In genomic region chr13:112998506-112999280, GRCh38 we compare ENCODE assay signal across 19 cellular contexts. TPM values are rescaled to one million over a fixed set of nuclear protein-coding genes. Genes with fewer than 3 reads are reported as not detected.
DNase-seq lines count a peak whose midpoint lies in the region; ATAC-seq and TF ChIP-seq lines count a peak whose summit lies in the region.
"Had no signal": no experiment of that assay in that cellular context is flagged by ENCODE, and none has a peak within 500 bp of the region (broad histone marks: within the 10 kb centered on the region; RNA-seq: fewer than 3 reads in every experiment).

No MANE protein-coding gene starts in this region.

- peaks cover 28% of the 10 kb centered on the region for H3K4me1 Mint-ChIP-seq in endodermal cell
- no peaks in the 10 kb centered on the region for H3K4me1 Mint-ChIP-seq in activated CD8-positive, alpha-beta memory T cell treated with anti-CD3 and anti-CD28 coated beads, Interleukin-2, amount 10 ng/mL, durations not matched to agents 7 days and 5 days
- H3K4me1 Mint-ChIP-seq: CD14-positive monocyte had no signal

- H2AFZ ChIP-seq in neuronal stem cell (ENCODE audit: low read length) = no peak overlapping the region
- H2AFZ ChIP-seq: GM23338 had no signal

- H3K36me3 ChIP-seq in left ventricle myocardium inferior (no peaks in the 10 kb centered on the region), endodermal cell (ENCODE audit: control insufficient read depth, insufficient read depth, low read length) (no peaks in the 10 kb centered on the region), neuronal stem cell (replicated peaks in 1 of 2; ENCODE audit: control insufficient read depth in 2 of 2, insufficient read depth in 2 of 2, low read length in 2 of 2) (no peaks in the 10 kb centered on the region)

- peak overlapping the region; percentile 68 for H3K27ac Mint-ChIP-seq in endodermal cell
- no peak overlapping the region for H3K27ac Mint-ChIP-seq in activated CD8-positive, alpha-beta memory T cell treated with anti-CD3 and anti-CD28 coated beads, Interleukin-2, amount 10 ng/mL, durations not matched to agents 7 days and 5 days
- H3K27ac Mint-ChIP-seq: CD14-positive monocyte had no signal

- H2BK120ac ChIP-seq in neuronal stem cell (ENCODE audit: low read depth, low read length) = no peak overlapping the region

- ATAC-seq in Right ventricle myocardium inferior = no peak
- ATAC-seq in activated CD8-positive, alpha-beta memory T cell treated with anti-CD3 and anti-CD28 coated beads, Interleukin-2, amount 10 ng/mL, durations not matched to agents 7 days and 5 days = no peak
- no peak for ATAC-seq in GM18858 (IDR thresholded peaks at IDR 0.05; ENCODE audit: unreplicated experiment)
- ATAC-seq: GM12878, GM23338 had no signal

- no peak overlapping the region for H3K14ac ChIP-seq in neuronal stem cell (ENCODE audit: low read length)

- H3K27me3 ChIP-seq in left ventricle myocardium inferior (ENCODE audit: low read depth) (peaks cover 11% of the 10 kb centered on the region), endodermal cell (ENCODE audit: control insufficient read depth, insufficient read depth, low read length, poor library complexity, severe bottlenecking) (no peaks in the 10 kb centered on the region), neuronal stem cell (ENCODE audit: control insufficient read depth in 3 of 3, insufficient read depth in 3 of 3, low read depth in 1 of 3, low read length in 3 of 3) (peaks cover 0 to 2% (median 0%) of the 10 kb centered on the region in 3 experiments)

- H3K23ac ChIP-seq in neuronal stem cell (ENCODE audit: low read depth, low read length, poor library complexity) = peak overlapping the region; percentile 63

- WGBS in endodermal cell (ENCODE audit: insufficient coverage in 1 of 2, insufficient read length in 1 of 2), 2 experiments = 92 to 95% methylated on average over 17 to 24 of the region's 24 CpGs
- WGBS in neuronal stem cell (ENCODE audit: extremely low coverage in 2 of 2, insufficient read length in 2 of 2, insufficient replicate concordance in 1 of 2), 2 donors = no CpG with 5 or more reads among the region's 24 CpGs

- H3K27ac ChIP-seq in left ventricle myocardium inferior (replicated peaks) (peak overlapping the region; percentile 40), endodermal cell (ENCODE audit: low read depth, low read length) (no peak overlapping the region), neuronal stem cell (replicated peaks; ENCODE audit: low read length) (no peak overlapping the region)

- H2BK12ac ChIP-seq in neuronal stem cell (ENCODE audit: low read length) = peak overlapping the region; percentile 64

- H3K4ac ChIP-seq in neuronal stem cell (ENCODE audit: low read length) = no peak overlapping the region

- H3K27me3 Mint-ChIP-seq in endodermal cell (ENCODE audit: insufficient read depth) = no peaks in the 10 kb centered on the region
- H3K27me3 Mint-ChIP-seq in activated CD8-positive, alpha-beta memory T cell treated with anti-CD3 and anti-CD28 coated beads, Interleukin-2, amount 10 ng/mL, durations not matched to agents 7 days and 5 days = peaks cover 11% of the 10 kb centered on the region

- intact Hi-C loops in left ventricle myocardium inferior (cut with micrococcal nuclease) (no loop called here), Right ventricle myocardium inferior (cut with DNase I) (no loop called here)

- CTCF ChIA-PET in activated CD8-positive, alpha-beta memory T cell treated with anti-CD3 and anti-CD28 coated beads, Interleukin-2, amount 10 ng/mL, durations not matched to agents 7 days and 5 days (lab: Charles Lee) = no interaction called here

- H2BK15ac ChIP-seq in neuronal stem cell (ENCODE audit: low read length) = no peak overlapping the region

- H3K9me3 Mint-ChIP-seq in endodermal cell = no peaks in the 10 kb centered on the region
- no peaks in the 10 kb centered on the region for H3K9me3 Mint-ChIP-seq in activated CD8-positive, alpha-beta memory T cell treated with anti-CD3 and anti-CD28 coated beads, Interleukin-2, amount 10 ng/mL, durations not matched to agents 7 days and 5 days (ENCODE audit: low read depth)
- H3K9me3 Mint-ChIP-seq: GM23338 had no signal

- H3K4me3 Mint-ChIP-seq in endodermal cell = no peak overlapping the region
- H3K4me3 Mint-ChIP-seq in activated CD8-positive, alpha-beta memory T cell treated with anti-CD3 and anti-CD28 coated beads, Interleukin-2, amount 10 ng/mL, durations not matched to agents 7 days and 5 days = no peak overlapping the region
- H3K4me3 Mint-ChIP-seq: CD14-positive monocyte, GM23338 had no signal

- H3K4me1 ChIP-seq in left ventricle myocardium inferior = peaks cover 97% of the 10 kb centered on the region
- peaks cover 8% of the 10 kb centered on the region for H3K4me1 ChIP-seq in endodermal cell (ENCODE audit: control insufficient read depth, insufficient read depth, low read length)
- H3K4me1 ChIP-seq in neuronal stem cell (ENCODE audit: control insufficient read depth in 2 of 2, insufficient read depth in 1 of 2, low read depth in 1 of 2, low read length in 2 of 2) = peaks cover 28 to 40% of the 10 kb centered on the region in 2 donors

- no peak overlapping the region for H2BK5ac ChIP-seq in neuronal stem cell (ENCODE audit: low read length)

- TF ChIP-seq CTCF in left ventricle myocardium inferior (IDR thresholded peaks at IDR 0.05; ENCODE audit: borderline replicate concordance) (no peak), endodermal cell (conservative IDR thresholded peaks at IDR 0.05) (no peak)

- peak overlapping the region; percentile 78 for H2AK5ac ChIP-seq in neuronal stem cell (ENCODE audit: low read depth, low read length)

- no peak overlapping the region for H3K4me2 ChIP-seq in neuronal stem cell (ENCODE audit: insufficient read depth, low read length, poor library complexity, severe bottlenecking)
- H3K4me2 ChIP-seq: GM23338 had no signal

- H3K9ac ChIP-seq in endodermal cell (ENCODE audit: extremely low read depth, low read length, poor library complexity, severe bottlenecking) = no peak overlapping the region
- H3K9ac ChIP-seq in neuronal stem cell (ENCODE audit: low read depth, low read length, poor library complexity) = peak overlapping the region; percentile 50

- peaks cover 31% of the 10 kb centered on the region for H3K79me1 ChIP-seq in neuronal stem cell (ENCODE audit: low read depth, low read length)

- H3K36me3 Mint-ChIP-seq in endodermal cell (ENCODE audit: low read depth) = no peaks in the 10 kb centered on the region
- H3K36me3 Mint-ChIP-seq in activated CD8-positive, alpha-beta memory T cell treated with anti-CD3 and anti-CD28 coated beads, Interleukin-2, amount 10 ng/mL, durations not matched to agents 7 days and 5 days = no peaks in the 10 kb centered on the region
- H3K36me3 Mint-ChIP-seq: CD14-positive monocyte had no signal

- H4K91ac ChIP-seq in neuronal stem cell (ENCODE audit: low read depth, low read length, poor library complexity) = no peak overlapping the region

- H3K4me3 ChIP-seq in left ventricle myocardium inferior (no peak overlapping the region), endodermal cell (ENCODE audit: low read length) (no peak overlapping the region), neuronal stem cell (ENCODE audit: low read length in 2 of 2) (no peak overlapping the region)
- H3K4me3 ChIP-seq: GM12878, GM23338 had no signal

- no peak overlapping the region for H4K8ac ChIP-seq in neuronal stem cell (ENCODE audit: low read depth, low read length)

- peak overlapping the region; percentile 75 for H3K18ac ChIP-seq in neuronal stem cell (ENCODE audit: low read length)

- no peaks in the 10 kb centered on the region for H3K9me3 ChIP-seq in left ventricle myocardium inferior (replicated peaks)
- no peaks in the 10 kb centered on the region for H3K9me3 ChIP-seq in endodermal cell (ENCODE audit: control insufficient read depth, low read length)
- no peaks in the 10 kb centered on the region for H3K9me3 ChIP-seq in neuronal stem cell (replicated peaks in 1 of 2; ENCODE audit: control insufficient read depth in 2 of 2, insufficient read depth in 1 of 2, low read depth in 1 of 2, low read length in 2 of 2)

- no peak for DNase-seq in left ventricle myocardium inferior
- DNase-seq in Right ventricle myocardium inferior (ENCODE audit: missing footprints) = no peak
- no peak for DNase-seq in endodermal cell
- no peak for DNase-seq in neuronal stem cell (ENCODE audit: low spot score)
- DNase-seq in NCI-H82 (lab: John Stamatoyannopoulos, UW) = no peak
- DNase-seq in AML-193 (lab: John Stamatoyannopoulos, UW) = no peak
- no peak for DNase-seq in activated CD8-positive, alpha-beta memory T cell treated with anti-CD3 and anti-CD28 coated beads, Interleukin-2, amount 10 ng/mL, durations not matched to agents 7 days and 5 days
- DNase-seq: Calu3, DMS79, KG1, NCI-H1092 treated with DMSO at 0.1 percent for 48 hours, NCI-H1694 treated with DMSO at 0.1 percent for 48 hours, NCI-H446, SIG-M5 had no signal

RNA-seq across cellular contexts. Expression of gene MCF2L, which starts 29.7 kb away (rescaled TPM):
- 41.2 TPM for total RNA-seq in left ventricle myocardium inferior
- total RNA-seq in Right ventricle myocardium inferior = 45.9 TPM
- 10 to 100 TPM; 48.0 to 49.9 TPM for total RNA-seq in endodermal cell
- 29.6 TPM for polyA plus RNA-seq in endodermal cell (2013, experiment 1 of 2)
- polyA plus RNA-seq in endodermal cell (2013, experiment 2 of 2) = 27.9 TPM
- 20.8 TPM for polyA plus RNA-seq in neuronal stem cell (2013, experiment 1 of 2)
- 20.3 TPM for polyA plus RNA-seq in neuronal stem cell (2013, experiment 2 of 2)
- total RNA-seq in activated CD8-positive, alpha-beta memory T cell treated with anti-CD3 and anti-CD28 coated beads, Interleukin-2, amount 10 ng/mL, durations not matched to agents 7 days and 5 days = 1 to 10 TPM; 1.6 to 2.8 TPM
- total RNA-seq: M059J had no signal
- polyA plus RNA-seq: CD14-positive monocyte had no signal

Comparison
In these comparisons a context has a peak if more than half of its experiments do, and no peak if none do; other contexts are left out.
1. RNA of gene MCF2L, which starts 29.7 kb away (total RNA-seq): 48.0 to 49.9 TPM in endodermal cell, 45.9 TPM in Right ventricle myocardium inferior (single experiment) and 41.2 TPM in left ventricle myocardium inferior (single experiment); 1.6 to 2.8 TPM in activated CD8-positive, alpha-beta memory T cell treated with anti-CD3 and anti-CD28 coated beads, Interleukin-2, amount 10 ng/mL, durations not matched to agents 7 days and 5 days; every median in the first group is over 10 times any median in the second.